21 cellular contexts compared by ENCODE assay signal in genomic region chr2:206028101-206028500, GRCh38.
"Had no signal": no experiment of that assay in that cellular context is flagged by ENCODE, and none has a peak within 500 bp of the region (broad histone marks: within the 10 kb centered on the region; RNA-seq: fewer than 3 reads in every experiment).

No MANE protein-coding gene starts in this region.

- H3K4me3 ChIP-seq: adrenal gland, cardiac muscle cell, left ventricle myocardium inferior, ovary, sigmoid colon, stomach, testis, upper lobe of right lung had no signal

- H3K27ac Mint-ChIP-seq: activated CD4-positive, alpha-beta memory T cell treated with anti-CD3 and anti-CD28 coated beads for 36 hours; activated naive CD4-positive, alpha-beta T cell treated with anti-CD3 and anti-CD28 coated beads, Interleukin-2, amount 10 ng/mL, durations not matched to agents 7 days and 5 days; dendritic cell treated with granulocyte-macrophage colony-stimulating factor and Interleukin-4, amounts not matched to agents 40 ng/mL and 50 ng/mL, for 4 days; stimulated activated effector memory CD8-positive, alpha-beta T cell treated with anti-CD3 and anti-CD28 coated beads, Interleukin-12 subunit alpha, Interleukin-12 subunit beta, amount 100 ng/mL, for 72 hours had no signal

- H3K36me3 ChIP-seq: ovary had no signal

- DNase-seq: activated CD4-positive, alpha-beta memory T cell treated with anti-CD3 and anti-CD28 coated beads for 36 hours; activated naive CD4-positive, alpha-beta T cell treated with anti-CD3 and anti-CD28 coated beads, Interleukin-2, amount 10 ng/mL, durations not matched to agents 7 days and 5 days; activated T-cell treated with anti-CD3 and anti-CD28 coated beads, Interleukin-2, amount 50 U/mL, for 1 hour; adrenal gland; effector memory CD4-positive, alpha-beta T cell; foreskin keratinocyte; hypothalamus; kidney; left ventricle myocardium inferior; ovary; sigmoid colon; stimulated activated CD4-positive, alpha-beta T cell treated with anti-CD3 and anti-CD28 coated beads, Interleukin-4, amount 100 ng/mL, for 24 hours; stomach; SW 1271; T-helper 2 cell; testis; upper lobe of right lung; WERI-Rb-1 had no signal

- H3K27ac ChIP-seq: adrenal gland, cardiac muscle cell, foreskin keratinocyte, left ventricle myocardium inferior, ovary, sigmoid colon, stomach, testis, upper lobe of right lung, WERI-Rb-1 had no signal

- H3K27me3 ChIP-seq: adrenal gland, cardiac muscle cell, foreskin keratinocyte, ovary, sigmoid colon, stomach, testis, upper lobe of right lung had no signal

- H3K9me3 ChIP-seq: adrenal gland, ovary, sigmoid colon, stomach, testis, upper lobe of right lung had no signal

- ATAC-seq: foreskin keratinocyte; stimulated activated effector memory CD8-positive, alpha-beta T cell treated with anti-CD3 and anti-CD28 coated beads, Interleukin-12 subunit alpha, Interleukin-12 subunit beta, amount 100 ng/mL, for 72 hours; upper lobe of right lung had no signal

- H3K4me3 Mint-ChIP-seq: activated CD4-positive, alpha-beta memory T cell treated with anti-CD3 and anti-CD28 coated beads for 36 hours; activated naive CD4-positive, alpha-beta T cell treated with anti-CD3 and anti-CD28 coated beads, Interleukin-2, amount 10 ng/mL, durations not matched to agents 7 days and 5 days; dendritic cell treated with granulocyte-macrophage colony-stimulating factor and Interleukin-4, amounts not matched to agents 40 ng/mL and 50 ng/mL, for 4 days; stimulated activated effector memory CD8-positive, alpha-beta T cell treated with anti-CD3 and anti-CD28 coated beads, Interleukin-12 subunit alpha, Interleukin-12 subunit beta, amount 100 ng/mL, for 72 hours had no signal

- H3K4me1 ChIP-seq: adrenal gland, testis, upper lobe of right lung had no signal

- H3K27me3 Mint-ChIP-seq: activated CD4-positive, alpha-beta memory T cell treated with anti-CD3 and anti-CD28 coated beads for 36 hours; activated naive CD4-positive, alpha-beta T cell treated with anti-CD3 and anti-CD28 coated beads, Interleukin-2, amount 10 ng/mL, durations not matched to agents 7 days and 5 days; dendritic cell treated with granulocyte-macrophage colony-stimulating factor and Interleukin-4, amounts not matched to agents 40 ng/mL and 50 ng/mL, for 4 days had no signal
